ENCODE assay signal across 32 cellular contexts in the genomic region with DNA sequence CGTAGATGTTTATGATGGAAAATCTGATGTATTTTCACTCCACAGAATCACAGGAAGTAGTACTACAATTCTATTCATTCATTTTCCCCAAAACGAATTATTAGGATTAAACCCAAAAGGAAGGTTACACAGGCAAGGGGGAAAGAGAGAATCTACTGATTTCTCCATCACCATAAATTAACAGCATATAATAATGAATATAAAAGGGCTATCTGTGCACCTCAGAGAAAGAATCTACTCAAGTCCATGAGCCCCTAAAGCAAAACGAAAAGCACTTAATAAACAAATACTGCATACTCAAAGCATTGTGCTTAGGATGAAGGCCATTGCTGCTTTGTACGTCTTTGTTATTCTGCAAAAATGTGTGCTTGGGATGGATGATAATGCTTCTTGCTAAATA.
"Had no signal": no experiment of that assay in that cellular context is flagged by ENCODE, and none has a peak within 500 bp of the region (broad histone marks: within the 10 kb centered on the region; RNA-seq: fewer than 3 reads in every experiment).

No MANE protein-coding gene starts in this region.

- ATAC-seq: activated naive CD4-positive, alpha-beta T cell treated with anti-CD3 and anti-CD28 coated beads, Interleukin-2, amount 50 U/mL, for 72 hours; activated naive CD8-positive, alpha-beta T cell treated with anti-CD3 and anti-CD28 coated beads, Interleukin-2, amount 50 U/mL, for 24 hours; activated T-cell treated with anti-CD3 and anti-CD28 coated beads, Interleukin-2, amount 50 U/mL, for 4 hours; activated T-cell treated with anti-CD3 and anti-CD28 coated beads, Interleukin-2, amount 50 U/mL, for 72 hours; activated T-helper 17 cell treated with anti-CD3 and anti-CD28 coated beads, Interleukin-2, amount 50 U/mL, for 72 hours; body of pancreas had no signal

- DNase-seq: activated effector memory CD4-positive, alpha-beta T cell treated with anti-CD3 and anti-CD28 coated beads, Interleukin-2, amount 50 U/mL, for 16 hours; activated effector memory CD4-positive, alpha-beta T cell treated with Interleukin-2 at 50 U/mL for 16 hours; activated gamma-delta T cell; activated gamma-delta T cell treated with Interleukin-2 at 50 U/mL for 16 hours; activated naive CD4-positive, alpha-beta T cell; activated naive CD4-positive, alpha-beta T cell treated with anti-CD3 and anti-CD28 coated beads for 36 hours; activated naive CD4-positive, alpha-beta T cell treated with anti-CD3 and anti-CD28 coated beads, Interleukin-2, amount 10 ng/mL, durations not matched to agents 7 days and 5 days; activated naive CD4-positive, alpha-beta T cell treated with anti-CD3 and anti-CD28 coated beads, Interleukin-2, amount 50 U/mL, for 16 hours; activated naive CD4-positive, alpha-beta T cell treated with Interleukin-2 at 50 U/mL for 16 hours; activated naive CD8-positive, alpha-beta T cell treated with anti-CD3 and anti-CD28 coated beads for 36 hours; activated naive CD8-positive, alpha-beta T cell treated with anti-CD3 and anti-CD28 coated beads, Interleukin-2, amount 10 ng/mL, durations not matched to agents 7 days and 5 days; activated naive CD8-positive, alpha-beta T cell treated with anti-CD3 and anti-CD28 coated beads, Interleukin-2, amount 50 U/mL, for 24 hours; activated T-cell treated with anti-CD3 and anti-CD28 coated beads, Interleukin-2, amount 50 U/mL, for 4 hours; activated T-cell treated with anti-CD3 and anti-CD28 coated beads, Interleukin-2, amount 50 U/mL, for 48 hours; activated T-cell treated with anti-CD3 and anti-CD28 coated beads, Interleukin-2, amount 50 U/mL, for 72 hours; adrenal gland; amniotic stem cell; amygdala; anterior cingulate cortex; aorta; body of pancreas; brain microvascular endothelial cell; caudate nucleus; central memory CD4-positive, alpha-beta T cell; cerebellar nuclear complex had no signal

- H3K27me3 ChIP-seq: adrenal gland, ascending aorta, body of pancreas, brain microvascular endothelial cell, breast epithelium, cardiac muscle cell had no signal

- H3K4me3 ChIP-seq: adrenal gland, ascending aorta, body of pancreas, breast epithelium, cardiac muscle cell had no signal

- H3K27ac ChIP-seq: adrenal gland, ascending aorta, body of pancreas, brain microvascular endothelial cell, breast epithelium, cardiac muscle cell had no signal

- H3K4me1 ChIP-seq: adrenal gland, ascending aorta, body of pancreas, breast epithelium had no signal

- H3K9me3 ChIP-seq: adrenal gland, ascending aorta, body of pancreas, breast epithelium had no signal

- H3K36me3 ChIP-seq: adrenal gland, ascending aorta, brain microvascular endothelial cell, cardiac muscle cell had no signal

- FAIRE-seq: astrocyte, bronchial epithelial cell had no signal
